Comparison of ENCODE assay signal across 16 cellular contexts in genomic region chr13:22073718-22074117, GRCh38.
DNase-seq lines count a peak whose midpoint lies in the region; ATAC-seq and TF ChIP-seq lines count a peak whose summit lies in the region.
"Had no signal": no experiment of that assay in that cellular context is flagged by ENCODE, and none has a peak within 500 bp of the region (broad histone marks: within the 10 kb centered on the region; RNA-seq: fewer than 3 reads in every experiment).

No MANE protein-coding gene starts in this region.

- CTCF ChIA-PET in GM10248 (lab: Yijun Ruan, JAX) = interaction anchor here (1.2 to 3.3 kb wide), 2 partner anchors 11 to 14 kb away, joined by 3 to 11 read pairs; no protein-coding TSS in a partner anchor
- CTCF ChIA-PET in PC-3 (lab: Charles Lee) = no interaction called here

- no peak overlapping the region for H2AFZ ChIP-seq in PC-3 (ENCODE audit: low read length)

- H3K4me1 ChIP-seq in PC-3 (ENCODE audit: insufficient read depth, low read length) = no peaks in the 10 kb centered on the region

- ATAC-seq in GM18867 (IDR thresholded peaks at IDR 0.05; ENCODE audit: unreplicated experiment) = peak; percentile 70
- peak; percentile 47 for ATAC-seq in HG02588 (IDR thresholded peaks at IDR 0.05; ENCODE audit: unreplicated experiment)
- ATAC-seq in HG03558 (IDR thresholded peaks at IDR 0.05; ENCODE audit: extremely low read depth, unreplicated experiment) = peak; percentile 47
- no peak for ATAC-seq in PC-3
- ATAC-seq in esophagus mucosa = no peak

- no TSS peak for BruUV-seq in PC-3 (replicated peaks; lab: Mats Ljungman, UMichigan)

- H3K36me3 ChIP-seq in PC-3 (ENCODE audit: low read depth, low read length) = no peaks in the 10 kb centered on the region
- no peaks in the 10 kb centered on the region for H3K36me3 ChIP-seq in brain microvascular endothelial cell (replicated peaks)

- H3K4me2 ChIP-seq in PC-3 (ENCODE audit: low read length) = no peak overlapping the region

- H3F3A ChIP-seq in PC-3 (ENCODE audit: low read length, unreplicated experiment) = no peaks in the 10 kb centered on the region

- no peaks in the 10 kb centered on the region for H3K9me2 ChIP-seq in PC-3 (replicated peaks; ENCODE audit: low read length)

- no peaks in the 10 kb centered on the region for H3K79me2 ChIP-seq in PC-3 (ENCODE audit: low read length)

- no peak overlapping the region for H3K4me3 ChIP-seq in PC-3 (ENCODE audit: low read length)
- no peak overlapping the region for H3K4me3 ChIP-seq in brain microvascular endothelial cell (ENCODE audit: low read depth, low read length)

- intact Hi-C loops in PC-3 (cut with micrococcal nuclease) = no loop called here

- no peak overlapping the region for H3K27ac ChIP-seq in PC-3 (ENCODE audit: low read length)
- no peak overlapping the region for H3K27ac ChIP-seq in brain microvascular endothelial cell
- H3K27ac ChIP-seq: RWPE1 had no signal

- in situ Hi-C loops in brain microvascular endothelial cell (cut with HindIII; ENCODE audit: low pct_ligation_motif_present, low sequenced_read_pairs) = no loop called here

- H3K9me3 ChIP-seq in PC-3 (ENCODE audit: low read length) = no peaks in the 10 kb centered on the region

- DNase-seq in GM10248 (ENCODE audit: extremely low spot score) = peak; percentile 32
- no peak for DNase-seq in PC-3
- no peak for DNase-seq in brain microvascular endothelial cell
- no peak for DNase-seq in SHP77 treated with DMSO at 0.1 percent for 48 hours (lab: John Stamatoyannopoulos, UW)
- DNase-seq: AML-193; amygdala; foreskin melanocyte; NCI-H1048; NCI-H524 treated with DMSO at 0.1 percent for 48 hours; stimulated activated CD4-positive, alpha-beta T cell treated with anti-CD3 and anti-CD28 coated beads, Interleukin-2, amount 100 ng/mL, for 24 hours; stimulated activated naive CD4-positive, alpha-beta T cell had no signal

- TF ChIP-seq CTCF in GM10248 (IDR thresholded peaks at IDR 0.05; ENCODE audit: control extremely low read depth, extremely low read depth, low read depth, missing control alignments) (no peak), PC-3 (conservative IDR thresholded peaks at IDR 0.05; ENCODE audit: low read depth, low read length) (no peak), brain microvascular endothelial cell (IDR thresholded peaks at IDR 0.05; ENCODE audit: low read depth, low read length, missing control alignments) (no peak)

- no peak overlapping the region for H3K9ac ChIP-seq in PC-3 (ENCODE audit: low read length)

- no peaks in the 10 kb centered on the region for H4K20me1 ChIP-seq in PC-3 (ENCODE audit: low read length)

- no peaks in the 10 kb centered on the region for H3K27me3 ChIP-seq in PC-3 (ENCODE audit: low read length)
- no peaks in the 10 kb centered on the region for H3K27me3 ChIP-seq in brain microvascular endothelial cell (replicated peaks)

- POLR2A ChIA-PET in GM10248 (lab: Yijun Ruan, JAX) = no interaction called here
- POLR2A ChIA-PET in PC-3 (lab: Charles Lee; ENCODE audit: unreplicated experiment) = no interaction called here

Comparison
In these comparisons a context has a peak if more than half of its experiments do, and no peak if none do; other contexts are left out.
1. ATAC-seq: peak in GM18867 (single experiment), HG02588 (single experiment) and HG03558 (single experiment); none in PC-3 (single experiment) and esophagus mucosa (single experiment).